Comparison of ENCODE assay signal across 24 cellular contexts in the genomic region with DNA sequence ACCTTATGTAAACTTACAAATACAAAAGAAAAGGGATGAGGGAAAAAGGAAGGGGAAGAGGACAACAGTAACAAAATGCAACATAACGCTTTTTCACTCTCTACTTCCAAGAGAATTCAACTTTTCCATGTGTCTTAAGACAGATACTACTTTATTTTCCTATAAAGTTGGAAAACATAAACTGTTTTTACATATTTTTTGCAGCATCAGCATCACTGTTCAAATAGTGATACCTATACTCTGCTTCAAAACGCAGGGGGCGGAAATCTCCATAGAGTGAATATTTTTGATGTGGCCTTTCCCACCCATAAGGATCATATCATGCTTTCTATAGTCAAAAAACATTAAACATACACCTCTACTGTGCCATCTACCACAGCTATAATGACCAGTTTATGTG.
A peak's percentile ranks its signal among the peaks of the same experiment; 100 is the strongest.
DNase-seq lines count a peak whose midpoint lies in the region; ATAC-seq, FAIRE-seq and TF ChIP-seq lines count a peak whose summit lies in the region.
"Had no signal": no experiment of that assay in that cellular context is flagged by ENCODE, and none has a peak within 500 bp of the region (broad histone marks: within the 10 kb centered on the region; RNA-seq: fewer than 3 reads in every experiment).

No MANE protein-coding gene starts in this region.

- H3K9ac ChIP-seq in HepG2 (ENCODE audit: insufficient read depth, low read depth, low read length) (no peak overlapping the region), astrocyte (ENCODE audit: low read length) (no peak overlapping the region)
- H3K9ac ChIP-seq: BLaER1 had no signal

- no TSS peak for BruUV-seq in HepG2 (replicated peaks; lab: Mats Ljungman, UMichigan)

- H3K27me3 ChIP-seq in HepG2 (ENCODE audit: control insufficient read depth in 1 of 2, insufficient read depth in 2 of 2, low read length in 2 of 2) (no peaks in the 10 kb centered on the region), right lobe of liver (no peaks in the 10 kb centered on the region), astrocyte (ENCODE audit: insufficient read depth, low read length) (no peaks in the 10 kb centered on the region), neutrophil (no peaks in the 10 kb centered on the region), dorsolateral prefrontal cortex (no peaks in the 10 kb centered on the region)
- H3K27me3 ChIP-seq: BE2C, BLaER1 had no signal

- no peak for TF ChIP-seq RAD21 in HepG2 (CRISPR knock-in tag; IDR thresholded peaks at IDR 0.05)

- WGBS in HepG2 (ENCODE audit: low lambda C conversion rate) = 97% methylated on average over 3 of the region's 3 CpGs
- WGBS in right lobe of liver (ENCODE audit: insufficient coverage, low coverage, low lambda C conversion rate, missing lambda C conversion rate) = 96% methylated on average over 3 of the region's 3 CpGs

- CTCF ChIA-PET in HepG2 (lab: Yijun Ruan, JAX; ENCODE audit: low intra/inter-chr PET ratio, low total read pairs) = no interaction called here

- H3K4me3 ChIP-seq in HepG2 (replicated peaks in 1 of 3; ENCODE audit: insufficient read depth in 1 of 3, low read depth in 2 of 3, low read length in 3 of 3) (no peak overlapping the region), right lobe of liver (no peak overlapping the region), astrocyte (ENCODE audit: insufficient read depth, low read depth, low read length) (no peak overlapping the region), neutrophil (ENCODE audit: low read depth in 1 of 2, low read length in 1 of 2) (no peak overlapping the region), dorsolateral prefrontal cortex (no peak overlapping the region)
- H3K4me3 ChIP-seq: BLaER1, GM12878 had no signal

- H3K27ac Mint-ChIP-seq in astrocyte (ENCODE audit: unreplicated experiment) = no peak overlapping the region
- H3K27ac Mint-ChIP-seq: CD14-positive monocyte; CD4-positive, alpha-beta memory T cell; CD4-positive, CD25-positive, alpha-beta regulatory T cell; CD8-positive, alpha-beta memory T cell had no signal

- peaks cover 4% of the 10 kb centered on the region for H3K9me3 Mint-ChIP-seq in astrocyte (ENCODE audit: unreplicated experiment)

- DNase-seq in HepG2 (ENCODE audit: low spot score) (no peak), right lobe of liver (no peak), astrocyte (ENCODE audit: low read depth) (no peak), dorsolateral prefrontal cortex (no peak), DMS53 treated with DMSO at 0.1 percent for 48 hours (lab: John Stamatoyannopoulos, UW; ENCODE audit: unreplicated experiment) (no peak), NCI-H69 (lab: John Stamatoyannopoulos, UW) (no peak)
- DNase-seq: ACHN; BE2C; C1 segment of cervical spinal cord; CD4-positive, alpha-beta memory T cell; CD4-positive, CD25-positive, alpha-beta regulatory T cell; CD8-positive, alpha-beta memory T cell; COR-L47; DMS79; DND-41; EL; GDM1 had no signal

- H3K27me3 Mint-ChIP-seq in astrocyte (ENCODE audit: low read depth, unreplicated experiment) = no peaks in the 10 kb centered on the region
- H3K27me3 Mint-ChIP-seq: CD4-positive, alpha-beta memory T cell had no signal

- H3K4me1 ChIP-seq in HepG2 (ENCODE audit: insufficient read depth, low read length) (no peaks in the 10 kb centered on the region), right lobe of liver (no peaks in the 10 kb centered on the region), astrocyte (ENCODE audit: insufficient read depth, low read length) (no peaks in the 10 kb centered on the region), neutrophil (ENCODE audit: control insufficient read depth in 1 of 2, insufficient read depth in 1 of 2, low read depth in 1 of 2, low read length in 1 of 2) (peaks cover 19 to 29% of the 10 kb centered on the region in 2 experiments)
- H3K4me1 ChIP-seq: BE2C, BLaER1 had no signal

- no peak for TF ChIP-seq POLR2A in HepG2 (IDR thresholded peaks at IDR 0.05; ENCODE audit: insufficient read depth in 1 of 2, low read depth in 2 of 2, low read length in 2 of 2)
- TF ChIP-seq POLR2A in right lobe of liver (IDR thresholded peaks at IDR 0.05) = no peak

- no peak overlapping the region for H3K4me3 Mint-ChIP-seq in astrocyte (ENCODE audit: unreplicated experiment)
- H3K4me3 Mint-ChIP-seq: CD14-positive monocyte; CD4-positive, alpha-beta memory T cell; CD4-positive, CD25-positive, alpha-beta regulatory T cell; CD8-positive, alpha-beta memory T cell had no signal

- FAIRE-seq in HepG2 (lab: Jason Lieb, UNC) = no peak
- FAIRE-seq in astrocyte (lab: Jason Lieb, UNC) = peak; percentile 26
- FAIRE-seq: GM12878, GM12892, GM18507 had no signal

- H2AFZ ChIP-seq in HepG2 (ENCODE audit: low read length) (no peak overlapping the region), astrocyte (ENCODE audit: low read depth, low read length) (no peak overlapping the region)

- in situ Hi-C loops in HepG2 (cut with HindIII; ENCODE audit: extremely low pct_ligation_motif_present, low pct_unique_long_range_greater_than_20kb) = no loop called here

- TF ChIP-seq CTCF in HepG2 (CRISPR knock-in tag; IDR thresholded peaks at IDR 0.05) (no peak), right lobe of liver (IDR thresholded peaks at IDR 0.05) (no peak), astrocyte (IDR thresholded peaks at IDR 0.05; ENCODE audit: insufficient read depth, low read depth, low read length) (no peak), neutrophil (IDR thresholded peaks at IDR 0.05) (no peak), dorsolateral prefrontal cortex (IDR thresholded peaks at IDR 0.05 in 54 of 56, conservative IDR thresholded peaks at IDR 0.05 in 2 of 56; ENCODE audit: low read depth in 1 of 56, partially characterized antibody in 56 of 56) (no peak)

- POLR2A ChIA-PET in HepG2 (lab: Yijun Ruan, JAX) = no interaction called here

- H3K36me3 Mint-ChIP-seq in astrocyte (ENCODE audit: low read depth, unreplicated experiment) = peaks cover 9% of the 10 kb centered on the region

- H3K27ac ChIP-seq in HepG2 (ENCODE audit: extremely low read length, insufficient read depth, low read length) = no peak overlapping the region
- H3K27ac ChIP-seq in right lobe of liver = no peak overlapping the region
- no peak overlapping the region for H3K27ac ChIP-seq in astrocyte (ENCODE audit: low read depth, low read length)
- H3K27ac ChIP-seq in neutrophil = peak overlapping the region; percentile 61
- H3K27ac ChIP-seq in dorsolateral prefrontal cortex = no peak overlapping the region
- H3K27ac ChIP-seq: 22Rv1, BLaER1 had no signal

- intact Hi-C loops in HepG2 (cut with micrococcal nuclease; ENCODE audit: unreplicated experiment) (no loop called here), right lobe of liver (cut with DNase I) (no loop called here), dorsolateral prefrontal cortex (cut with DNase I) (no loop called here)

- no peak overlapping the region for H3K4me2 ChIP-seq in HepG2 (ENCODE audit: low read depth, low read length)
- no peak overlapping the region for H3K4me2 ChIP-seq in astrocyte (ENCODE audit: low read length)
- H3K4me2 ChIP-seq: BLaER1 had no signal

- H3K36me3 ChIP-seq in HepG2 (replicated peaks in 1 of 2; ENCODE audit: control insufficient read depth in 1 of 2, insufficient read depth in 2 of 2, low read length in 2 of 2) = no peaks in the 10 kb centered on the region; a peak in 1 of 5 replicates
- H3K36me3 ChIP-seq in right lobe of liver = no peaks in the 10 kb centered on the region
- H3K36me3 ChIP-seq in astrocyte (ENCODE audit: insufficient read depth, low read length) = peaks cover 4% of the 10 kb centered on the region
- peaks cover 5% of the 10 kb centered on the region for H3K36me3 ChIP-seq in neutrophil
- H3K36me3 ChIP-seq: BE2C had no signal

- TF ChIP-seq EP300 in HepG2 (IDR thresholded peaks at IDR 0.05; ENCODE audit: low read depth in 2 of 2, low read length in 2 of 2) = no peak
- no peak for TF ChIP-seq EP300 in HepG2 (CRISPR knock-in tag; IDR thresholded peaks at IDR 0.05; ENCODE audit: borderline replicate concordance)

- ATAC-seq in HepG2 (no peak), right lobe of liver (no peak)
- ATAC-seq: GM12878 had no signal

- H3K9me3 ChIP-seq in HepG2 (ENCODE audit: low read length) = no peaks in the 10 kb centered on the region
- no peaks in the 10 kb centered on the region for H3K9me3 ChIP-seq in right lobe of liver
- H3K9me3 ChIP-seq in astrocyte (ENCODE audit: insufficient read depth, low read depth, low read length) = no peaks in the 10 kb centered on the region
- no peaks in the 10 kb centered on the region for H3K9me3 ChIP-seq in neutrophil
- H3K9me3 ChIP-seq: BE2C had no signal

- no peaks in the 10 kb centered on the region for H3K4me1 Mint-ChIP-seq in astrocyte (ENCODE audit: low read depth, unreplicated experiment)
- H3K4me1 Mint-ChIP-seq: CD14-positive monocyte; CD4-positive, alpha-beta memory T cell; CD4-positive, CD25-positive, alpha-beta regulatory T cell; CD8-positive, alpha-beta memory T cell had no signal

- H3K79me2 ChIP-seq in HepG2 (ENCODE audit: insufficient read depth, low read length) = no peaks in the 10 kb centered on the region
- H3K79me2 ChIP-seq in astrocyte (ENCODE audit: insufficient read depth, low read length) = no peaks in the 10 kb centered on the region

- no peaks in the 10 kb centered on the region for H4K20me1 ChIP-seq in HepG2 (ENCODE audit: insufficient read depth, low read length)
- no peaks in the 10 kb centered on the region for H4K20me1 ChIP-seq in astrocyte (ENCODE audit: insufficient read depth, low read length)
- H4K20me1 ChIP-seq: BLaER1 had no signal

TF ChIP-seq in HepG2, 621 proteins besides CTCF, POLR2A, EP300 and RAD21:
- TF ChIP-seq ZNF737 (CRISPR knock-in tag; IDR thresholded peaks at IDR 0.05; ENCODE audit: borderline replicate concordance) = no peak
- peak; percentile 51 to 70 for TF ChIP-seq MAFK (conservative IDR thresholded peaks at IDR 0.05 in 1 of 2, IDR thresholded peaks at IDR 0.05 in 1 of 2; ENCODE audit: low read length in 2 of 2)
- peak; percentile 50; the same call in 1 of the 2 replicates for TF ChIP-seq MAFF (IDR thresholded peaks at IDR 0.05; ENCODE audit: low read depth, low read length)
